ENCODE assay signal across 1 cellular context in the genomic region with DNA sequence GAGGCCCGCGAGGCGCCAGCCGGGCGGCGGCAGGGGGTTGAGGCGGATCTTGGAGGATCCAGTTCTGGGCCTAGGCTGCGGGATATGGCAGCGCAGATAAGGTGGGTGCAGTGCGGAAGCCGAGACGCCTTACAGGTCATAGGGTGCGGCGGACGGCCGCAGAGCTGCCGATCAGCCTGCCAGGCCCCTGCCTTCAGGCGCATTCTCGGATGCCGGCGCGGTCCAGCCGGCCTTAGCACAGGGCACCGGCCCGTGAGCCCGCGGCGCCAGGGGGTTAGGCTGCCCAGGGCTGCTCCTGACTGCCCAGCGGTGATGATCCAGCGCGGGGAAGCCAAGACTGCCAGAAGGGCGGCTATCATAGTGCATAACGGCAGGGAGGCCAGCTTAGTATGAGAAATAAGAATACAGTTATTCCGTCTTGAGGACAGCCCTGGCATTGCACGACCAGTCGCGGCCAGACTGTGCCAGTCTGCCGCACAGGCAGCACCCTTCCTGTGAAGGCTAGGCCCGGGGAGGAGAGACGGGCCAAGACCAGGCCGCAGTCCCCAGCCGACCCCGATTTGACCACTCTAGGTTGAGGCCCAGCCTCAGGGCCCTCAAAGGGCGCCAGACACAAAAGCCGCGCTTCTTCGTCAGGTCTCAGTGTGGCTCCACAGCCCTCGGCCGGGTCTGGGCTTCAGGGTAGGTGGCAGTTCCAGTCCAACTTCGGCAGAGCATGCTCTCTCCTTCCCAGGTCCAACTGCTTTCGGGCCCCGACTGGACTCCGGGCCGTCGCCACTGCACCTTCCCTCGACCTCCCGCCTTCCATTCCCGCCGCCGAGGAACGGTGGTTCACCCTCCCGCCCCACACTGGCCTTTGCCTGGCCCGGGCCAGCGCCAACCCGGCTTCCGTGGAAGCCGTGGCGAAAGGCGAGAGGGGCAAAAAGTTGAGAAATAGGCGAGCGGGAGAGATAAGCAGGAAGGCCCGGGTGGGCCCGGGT.
TF ChIP-seq lines count a peak whose summit lies in the region.

No MANE protein-coding gene starts in this region.

TF ChIP-seq in K562, 482 proteins besides CTCF, POLR2A, EP300 and RAD21:
- TF ChIP-seq POLR2G (IDR thresholded peaks at IDR 0.05; ENCODE audit: low read depth, low read length) (0 out of 2 replicates have a peak, but pooled peaks have one; percentile 5), ZFX (CRISPR knock-in tag; IDR thresholded peaks at IDR 0.05) (no peak)
